Comparison of ENCODE assay signal across 8 cellular contexts in genomic region chr11:64284048-64284961, GRCh38. TPM values are rescaled to one million over a fixed set of nuclear protein-coding genes. Genes with fewer than 3 reads are reported as not detected.
DNase-seq lines count a peak whose midpoint lies in the region; ATAC-seq and TF ChIP-seq lines count a peak whose summit lies in the region.

Gene BAD (minus strand): TSS chr11:64284665. CDS start chr11:64284368, 297 bp downstream.

- intact Hi-C loops in PC-9 (cut with micrococcal nuclease; ENCODE audit: unreplicated experiment): loop anchor here (1.0 kb wide), 1 partner anchor 21 kb away; the partner anchor contains the start of gene ESRRA

- DNase-seq in DMS153 treated with DMSO at 0.1 percent for 48 hours (lab: John Stamatoyannopoulos, UW; ENCODE audit: unreplicated experiment) (peak; percentile 84), KBM-7 (peak; percentile 94), PC-9 (peak; percentile 87 to 95), epithelial cell of prostate (ENCODE audit: low read depth, low spot score) (peak; percentile 45), mucosa of gallbladder (ENCODE audit: low spot score) (peak; percentile 96)
- peak; percentile 92 for DNase-seq in activated T-cell treated with anti-CD3 and anti-CD28 coated beads, Interleukin-2, amount 50 U/mL, for 1 hour
- DNase-seq in stimulated activated CD8-positive, alpha-beta memory T cell treated with anti-CD3 and anti-CD28 coated beads, Interleukin-4, amount 100 ng/mL, for 24 hours (ENCODE audit: low read depth): peak; percentile 89

- H3K9me2 ChIP-seq in PC-9 (ENCODE audit: insufficient read depth): no peaks in the 10 kb centered on the region

- no peaks in the 10 kb centered on the region for H4K20me1 ChIP-seq in PC-9 (ENCODE audit: insufficient read depth)

- peak within 1 kb of the TSS; percentile 83 for H2AFZ ChIP-seq in PC-9

- peak; percentile 72 for ATAC-seq in GM21717 (IDR thresholded peaks at IDR 0.05; ENCODE audit: unreplicated experiment)

- peak within 1 kb of the TSS; percentile 82 for H3K4me2 ChIP-seq in PC-9

- POLR2A ChIA-PET in PC-9 (lab: Charles Lee; ENCODE audit: unreplicated experiment): interaction anchor here (0.5 to 0.7 kb wide), 3 partner anchors 13 to 17 kb away, joined by 3 to 5 read pairs (median 5); no protein-coding TSS in a partner anchor

- peak within 1 kb of the TSS; percentile 67 for H3K4me3 ChIP-seq in PC-9

- H3K27me3 ChIP-seq in PC-9 (ENCODE audit: insufficient read depth, low read depth): no peaks in the 10 kb centered on the region

- peak within 1 kb of the TSS; percentile 54 for H3K27ac ChIP-seq in PC-9
- peak within 1 kb of the TSS; percentile 92 for H3K27ac ChIP-seq in epithelial cell of prostate

- no peak for TF ChIP-seq CTCF in PC-9 (conservative IDR thresholded peaks at IDR 0.05)

- peaks cover 17% of the 10 kb centered on the region; the same call in 1 of the 2 replicates for H3F3A ChIP-seq in PC-9 (ENCODE audit: insufficient read depth, low read depth)

- no TSS peak for BruUV-seq in PC-9 (replicated peaks; lab: Mats Ljungman, UMichigan)

- in situ Hi-C loops in KBM-7 (cut with MboI; ENCODE audit: low pct_unique_long_range_greater_than_20kb, low sequenced_read_pairs): no loop called here

- CTCF ChIA-PET in PC-9 (lab: Charles Lee): interaction anchor here (0.6 to 1.5 kb wide), 7 partner anchors 13 to 564 kb away, joined by 3 to 7 read pairs (median 4); no protein-coding TSS in a partner anchor

- peaks cover 15% of the 10 kb centered on the region; the same call in 1 of the 2 replicates for H3K79me2 ChIP-seq in PC-9 (ENCODE audit: low read depth)

- peaks cover 22% of the 10 kb centered on the region for H3K4me1 ChIP-seq in PC-9 (replicated peaks; ENCODE audit: insufficient read depth)

- H3K36me3 ChIP-seq in PC-9 (ENCODE audit: low read depth): no peaks in the 10 kb centered on the region

- H3K9me3 ChIP-seq in PC-9 (ENCODE audit: insufficient read depth, low read depth): no peaks in the 10 kb centered on the region

RNA-seq across cellular contexts. Expression of gene BAD, which starts in this region (rescaled TPM):
- 94.3 and 94.4 TPM in 2 replicates for total RNA-seq in PC-9 (2021)
- 112 TPM for total RNA-seq in mucosa of gallbladder

Comparison
In these comparisons a context has a peak if more than half of its experiments do, and no peak if none do; other contexts are left out.
1. Peak in every context shown above with its lines: DNase-seq, ATAC-seq, H3K4me3 ChIP-seq and H3K27ac ChIP-seq.
2. DNase-seq: peak in every context shown above with its lines; median percentile 96 in mucosa of gallbladder; 94 in KBM-7; 92 in activated T-cell treated with anti-CD3 and anti-CD28 coated beads, Interleukin-2, amount 50 U/mL, for 1 hour; 91 in PC-9; 89 in stimulated activated CD8-positive, alpha-beta memory T cell treated with anti-CD3 and anti-CD28 coated beads, Interleukin-4, amount 100 ng/mL, for 24 hours; 84 in DMS153 treated with DMSO at 0.1 percent for 48 hours; 45 in epithelial cell of prostate.